30 cellular contexts compared by ENCODE assay signal in the genomic region with DNA sequence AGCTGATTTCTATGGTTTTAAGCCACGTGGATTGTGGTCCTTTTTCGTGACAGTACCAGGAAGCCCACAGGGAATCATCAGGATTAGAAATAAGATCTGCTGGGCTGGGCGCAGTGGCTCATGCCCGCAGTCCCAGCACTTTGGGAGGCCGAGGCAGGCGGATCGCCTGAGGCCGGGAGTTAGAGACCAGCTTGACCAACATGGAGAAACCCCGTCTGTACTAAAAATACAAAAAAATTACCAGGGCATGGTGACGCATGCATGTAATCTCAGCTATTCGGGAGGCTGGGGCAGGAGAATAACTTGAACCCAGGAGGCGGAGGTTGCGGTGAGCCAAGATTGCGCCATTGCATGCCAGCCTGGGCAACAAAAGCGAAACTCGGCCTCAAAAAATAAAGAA.
"Had no signal": no experiment of that assay in that cellular context is flagged by ENCODE, and none has a peak within 500 bp of the region (broad histone marks: within the 10 kb centered on the region; RNA-seq: fewer than 3 reads in every experiment).

No MANE protein-coding gene starts in this region.

- ATAC-seq: activated T-cell treated with anti-CD3 and anti-CD28 coated beads, Interleukin-2, amount 50 U/mL, for 4 hours; activated T-helper 17 cell treated with anti-CD3 and anti-CD28 coated beads, Interleukin-2, amount 50 U/mL, for 72 hours; effector memory CD8-positive, alpha-beta T cell; foreskin keratinocyte; gastrocnemius medialis; T-cell; WTC11 had no signal

- H3K27ac ChIP-seq: brain microvascular endothelial cell, coronary artery, esophagus muscularis mucosa, foreskin keratinocyte, gastrocnemius medialis, VCaP had no signal

- H3K4me3 Mint-ChIP-seq: activated CD4-positive, alpha-beta memory T cell treated with anti-CD3 and anti-CD28 coated beads, Interleukin-2, amount 10 ng/mL, durations not matched to agents 7 days and 5 days; activated CD4-positive, alpha-beta T cell treated with anti-CD3 and anti-CD28 coated beads, Interleukin-2, amount 10 ng/mL, durations not matched to agents 7 days and 5 days; activated naive CD8-positive, alpha-beta T cell; activated T-cell treated with anti-CD3 and anti-CD28 coated beads, Interleukin-2, amount 50 U/mL, for 4 hours; central memory CD8-positive, alpha-beta T cell; T-cell; T-helper 1 cell treated with Interleukin-12 subunit alpha and Interleukin-12 subunit beta and Interleukin-4 antibody, amounts not matched to agents 30 μg/mL and 1 μg/mL, for 36 hours; WTC11 had no signal

- H3K36me3 ChIP-seq: gastrocnemius medialis had no signal

- H3K27ac Mint-ChIP-seq: activated naive CD8-positive, alpha-beta T cell; T-helper 1 cell treated with Interleukin-12 subunit alpha and Interleukin-12 subunit beta and Interleukin-4 antibody, amounts not matched to agents 30 μg/mL and 1 μg/mL, for 36 hours; WTC11 had no signal

- H3K4me3 ChIP-seq: coronary artery, esophagus muscularis mucosa, gastrocnemius medialis had no signal

- DNase-seq: activated CD4-positive, alpha-beta memory T cell treated with anti-CD3 and anti-CD28 coated beads, Interleukin-2, amount 10 ng/mL, durations not matched to agents 7 days and 5 days; activated CD4-positive, alpha-beta T cell treated with anti-CD3 and anti-CD28 coated beads for 1 hour; activated CD4-positive, alpha-beta T cell treated with anti-CD3 and anti-CD28 coated beads for 4 hours; activated CD4-positive, alpha-beta T cell treated with anti-CD3 and anti-CD28 coated beads, Interleukin-2, amount 10 ng/mL, durations not matched to agents 7 days and 5 days; activated CD4-positive, alpha-beta T cell treated with anti-CD3 and anti-CD28 coated beads, Interleukin-2, amount 50 U/mL, for 4 hours; activated effector memory CD4-positive, alpha-beta T cell treated with Interleukin-2 at 50 U/mL for 16 hours; activated gamma-delta T cell treated with Interleukin-2 at 50 U/mL for 16 hours; activated naive CD4-positive, alpha-beta T cell treated with anti-CD3 and anti-CD28 coated beads, Interleukin-2, amount 50 U/mL, for 16 hours; activated naive CD4-positive, alpha-beta T cell treated with Interleukin-2 at 50 U/mL for 16 hours; activated T-cell treated with anti-CD3 and anti-CD28 coated beads, Interleukin-2, amount 50 U/mL, for 4 hours; amniotic stem cell; anterior cingulate cortex; brain microvascular endothelial cell; dermis blood vessel endothelial cell; effector CD4-positive, alpha-beta T cell; effector memory CD8-positive, alpha-beta T cell; erythroblast; foreskin keratinocyte; gastrocnemius medialis; glutamatergic neuron; SW 1271; T-cell had no signal

- H3K4me1 ChIP-seq: gastrocnemius medialis had no signal

- H3K9me3 ChIP-seq: esophagus muscularis mucosa, gastrocnemius medialis had no signal

- H3K27me3 Mint-ChIP-seq: activated CD4-positive, alpha-beta memory T cell treated with anti-CD3 and anti-CD28 coated beads, Interleukin-2, amount 10 ng/mL, durations not matched to agents 7 days and 5 days; activated CD4-positive, alpha-beta T cell treated with anti-CD3 and anti-CD28 coated beads, Interleukin-2, amount 10 ng/mL, durations not matched to agents 7 days and 5 days; activated naive CD8-positive, alpha-beta T cell; activated T-helper 17 cell treated with anti-CD3 and anti-CD28 coated beads, Interleukin-2, amount 50 U/mL, for 72 hours; central memory CD8-positive, alpha-beta T cell; effector memory CD8-positive, alpha-beta T cell; T-cell had no signal

- H3K27me3 ChIP-seq: brain microvascular endothelial cell, esophagus muscularis mucosa, foreskin keratinocyte, gastrocnemius medialis had no signal

- H3K9me3 Mint-ChIP-seq: activated CD4-positive, alpha-beta memory T cell treated with anti-CD3 and anti-CD28 coated beads, Interleukin-2, amount 10 ng/mL, durations not matched to agents 7 days and 5 days; activated CD4-positive, alpha-beta T cell treated with anti-CD3 and anti-CD28 coated beads, Interleukin-2, amount 10 ng/mL, durations not matched to agents 7 days and 5 days; activated T-cell treated with anti-CD3 and anti-CD28 coated beads, Interleukin-2, amount 50 U/mL, for 4 hours; activated T-helper 17 cell treated with anti-CD3 and anti-CD28 coated beads, Interleukin-2, amount 50 U/mL, for 72 hours; central memory CD8-positive, alpha-beta T cell; effector memory CD8-positive, alpha-beta T cell; T-cell; T-helper 1 cell treated with Interleukin-12 subunit alpha and Interleukin-12 subunit beta and Interleukin-4 antibody, amounts not matched to agents 30 μg/mL and 1 μg/mL, for 36 hours; WTC11 had no signal
